Comparison of ENCODE assay signal across 27 cellular contexts in genomic region chr5:9850456-9850855, GRCh38.
"Had no signal": no experiment of that assay in that cellular context is flagged by ENCODE, and none has a peak within 500 bp of the region (broad histone marks: within the 10 kb centered on the region; RNA-seq: fewer than 3 reads in every experiment).

No MANE protein-coding gene starts in this region.

- H3K27me3 ChIP-seq: ascending aorta, breast epithelium, cardiac muscle cell, colonic mucosa, heart left ventricle had no signal

- H3K27ac ChIP-seq: ascending aorta, breast epithelium, cardiac muscle cell, colonic mucosa, epithelial cell of prostate, heart left ventricle had no signal

- H3K4me3 ChIP-seq: ascending aorta, breast epithelium, cardiac muscle cell, colonic mucosa, heart left ventricle had no signal

- DNase-seq: activated CD4-positive, alpha-beta memory T cell treated with anti-CD3 and anti-CD28 coated beads for 36 hours; activated CD4-positive, alpha-beta T cell treated with anti-CD3 and anti-CD28 coated beads for 36 hours; activated CD4-positive, alpha-beta T cell treated with anti-CD3 and anti-CD28 coated beads, Interleukin-2, amount 10 ng/mL, durations not matched to agents 24 days and 14 days; activated CD4-positive, CD25-positive, alpha-beta regulatory T cell; activated CD4-positive, CD25-positive, alpha-beta regulatory T cell treated with anti-CD3 and anti-CD28 coated beads, Interleukin-2, amount 50 U/mL, for 72 hours; activated CD8-positive, alpha-beta memory T cell treated with anti-CD3 and anti-CD28 coated beads, Interleukin-2, amount 10 ng/mL, durations not matched to agents 7 days and 5 days; activated CD8-positive, alpha-beta memory T cell treated with anti-CD3 and anti-CD28 coated beads, Interleukin-2, amount 50 U/mL, for 4 hours; activated CD8-positive, alpha-beta T cell treated with anti-CD3 and anti-CD28 coated beads, Interleukin-2, amount 10 ng/mL, durations not matched to agents 7 days and 5 days; activated gamma-delta T cell; activated naive CD4-positive, alpha-beta T cell; activated naive CD4-positive, alpha-beta T cell treated with anti-CD3 and anti-CD28 coated beads, Interleukin-2, amount 10 ng/mL, durations not matched to agents 7 days and 5 days; activated naive CD8-positive, alpha-beta T cell treated with anti-CD3 and anti-CD28 coated beads, Interleukin-2, amount 10 ng/mL, durations not matched to agents 7 days and 5 days; activated T-cell treated with anti-CD3 and anti-CD28 coated beads, Interleukin-2, amount 50 U/mL, for 1 hour; activated T-cell treated with anti-CD3 and anti-CD28 coated beads, Interleukin-2, amount 50 U/mL, for 48 hours; central memory CD4-positive, alpha-beta T cell; colonic mucosa; effector CD8-positive, alpha-beta T cell; foreskin fibroblast; glutamatergic neuron; heart left ventricle; T-helper 2 cell had no signal

- H3K4me1 Mint-ChIP-seq: activated CD4-positive, alpha-beta T cell treated with anti-CD3 and anti-CD28 coated beads for 36 hours; activated CD4-positive, alpha-beta T cell treated with anti-CD3 and anti-CD28 coated beads, Interleukin-2, amount 10 ng/mL, durations not matched to agents 24 days and 14 days; activated CD8-positive, alpha-beta memory T cell treated with anti-CD3 and anti-CD28 coated beads, Interleukin-2, amount 10 ng/mL, durations not matched to agents 7 days and 5 days; activated naive CD4-positive, alpha-beta T cell treated with anti-CD3 and anti-CD28 coated beads, Interleukin-2, amount 10 ng/mL, durations not matched to agents 7 days and 5 days; activated naive CD8-positive, alpha-beta T cell treated with anti-CD3 and anti-CD28 coated beads, Interleukin-2, amount 10 ng/mL, durations not matched to agents 7 days and 5 days had no signal

- H3K36me3 Mint-ChIP-seq: activated CD4-positive, alpha-beta memory T cell treated with anti-CD3 and anti-CD28 coated beads for 36 hours; activated CD8-positive, alpha-beta memory T cell treated with anti-CD3 and anti-CD28 coated beads, Interleukin-2, amount 10 ng/mL, durations not matched to agents 7 days and 5 days; activated naive CD4-positive, alpha-beta T cell treated with anti-CD3 and anti-CD28 coated beads, Interleukin-2, amount 10 ng/mL, durations not matched to agents 7 days and 5 days; activated naive CD4-positive, alpha-beta T cell treated with anti-CD3 and anti-CD28 coated beads, Interleukin-2, amount 50 U/mL, for 72 hours; activated naive CD8-positive, alpha-beta T cell treated with anti-CD3 and anti-CD28 coated beads, Interleukin-2, amount 10 ng/mL, durations not matched to agents 7 days and 5 days; brain had no signal

- H3K36me3 ChIP-seq: ascending aorta, breast epithelium, cardiac muscle cell, colonic mucosa, heart left ventricle had no signal

- H3K4me3 Mint-ChIP-seq: activated CD4-positive, alpha-beta memory T cell treated with anti-CD3 and anti-CD28 coated beads for 36 hours; activated CD4-positive, alpha-beta T cell treated with anti-CD3 and anti-CD28 coated beads for 36 hours; activated CD4-positive, alpha-beta T cell treated with anti-CD3 and anti-CD28 coated beads, Interleukin-2, amount 10 ng/mL, durations not matched to agents 24 days and 14 days; activated CD8-positive, alpha-beta memory T cell treated with anti-CD3 and anti-CD28 coated beads, Interleukin-2, amount 10 ng/mL, durations not matched to agents 7 days and 5 days; activated CD8-positive, alpha-beta T cell treated with anti-CD3 and anti-CD28 coated beads, Interleukin-2, amount 10 ng/mL, durations not matched to agents 7 days and 5 days; activated naive CD4-positive, alpha-beta T cell treated with anti-CD3 and anti-CD28 coated beads, Interleukin-2, amount 10 ng/mL, durations not matched to agents 7 days and 5 days; activated naive CD8-positive, alpha-beta T cell treated with anti-CD3 and anti-CD28 coated beads, Interleukin-2, amount 10 ng/mL, durations not matched to agents 7 days and 5 days; brain had no signal

- H3K4me1 ChIP-seq: ascending aorta, breast epithelium, colonic mucosa, heart left ventricle had no signal

- ATAC-seq: activated CD4-positive, alpha-beta T cell treated with anti-CD3 and anti-CD28 coated beads for 36 hours; activated CD8-positive, alpha-beta memory T cell treated with anti-CD3 and anti-CD28 coated beads, Interleukin-2, amount 10 ng/mL, durations not matched to agents 7 days and 5 days; activated CD8-positive, alpha-beta T cell treated with anti-CD3 and anti-CD28 coated beads, Interleukin-2, amount 10 ng/mL, durations not matched to agents 7 days and 5 days; activated naive CD4-positive, alpha-beta T cell treated with anti-CD3 and anti-CD28 coated beads, Interleukin-2, amount 50 U/mL, for 72 hours; heart left ventricle had no signal

- H3K27me3 Mint-ChIP-seq: activated CD4-positive, alpha-beta memory T cell treated with anti-CD3 and anti-CD28 coated beads for 36 hours; activated CD4-positive, alpha-beta T cell treated with anti-CD3 and anti-CD28 coated beads for 36 hours; activated CD4-positive, alpha-beta T cell treated with anti-CD3 and anti-CD28 coated beads, Interleukin-2, amount 10 ng/mL, durations not matched to agents 24 days and 14 days; activated CD8-positive, alpha-beta memory T cell treated with anti-CD3 and anti-CD28 coated beads, Interleukin-2, amount 10 ng/mL, durations not matched to agents 7 days and 5 days; activated naive CD4-positive, alpha-beta T cell treated with anti-CD3 and anti-CD28 coated beads, Interleukin-2, amount 10 ng/mL, durations not matched to agents 7 days and 5 days; activated naive CD8-positive, alpha-beta T cell treated with anti-CD3 and anti-CD28 coated beads, Interleukin-2, amount 10 ng/mL, durations not matched to agents 7 days and 5 days; brain had no signal

- H3K27ac Mint-ChIP-seq: activated CD4-positive, alpha-beta memory T cell treated with anti-CD3 and anti-CD28 coated beads for 36 hours; activated CD4-positive, alpha-beta T cell treated with anti-CD3 and anti-CD28 coated beads for 36 hours; activated CD4-positive, alpha-beta T cell treated with anti-CD3 and anti-CD28 coated beads, Interleukin-2, amount 10 ng/mL, durations not matched to agents 24 days and 14 days; activated CD8-positive, alpha-beta memory T cell treated with anti-CD3 and anti-CD28 coated beads, Interleukin-2, amount 10 ng/mL, durations not matched to agents 7 days and 5 days; activated CD8-positive, alpha-beta T cell treated with anti-CD3 and anti-CD28 coated beads, Interleukin-2, amount 10 ng/mL, durations not matched to agents 7 days and 5 days; activated naive CD4-positive, alpha-beta T cell treated with anti-CD3 and anti-CD28 coated beads, Interleukin-2, amount 10 ng/mL, durations not matched to agents 7 days and 5 days; activated naive CD4-positive, alpha-beta T cell treated with anti-CD3 and anti-CD28 coated beads, Interleukin-2, amount 50 U/mL, for 72 hours; activated naive CD8-positive, alpha-beta T cell treated with anti-CD3 and anti-CD28 coated beads, Interleukin-2, amount 10 ng/mL, durations not matched to agents 7 days and 5 days; brain had no signal

- H3K9me3 ChIP-seq: ascending aorta, breast epithelium, colonic mucosa, heart left ventricle had no signal

- H3K9me3 Mint-ChIP-seq: activated CD4-positive, alpha-beta memory T cell treated with anti-CD3 and anti-CD28 coated beads for 36 hours; activated CD4-positive, alpha-beta T cell treated with anti-CD3 and anti-CD28 coated beads, Interleukin-2, amount 10 ng/mL, durations not matched to agents 24 days and 14 days; brain had no signal
